In genomic region chr1:29319300-29320110, GRCh38 we compare ENCODE assay signal across 2 cellular contexts.
TF ChIP-seq lines count a peak whose summit lies in the region.

No MANE protein-coding gene starts in this region.

TF ChIP-seq in K562, 482 proteins besides CTCF, POLR2A, EP300 and RAD21 (continued from another document):
- no peak for TF ChIP-seq HMBOX1 (IDR thresholded peaks at IDR 0.05)
TF ChIP-seq in K562: peak in this region for 1.

TF ChIP-seq in HepG2, 621 proteins besides CTCF, POLR2A, EP300 and RAD21 (continued from another document and continues in another):
- TF ChIP-seq DNMT3B (CRISPR knock-in tag; conservative IDR thresholded peaks at IDR 0.05) (no peak), ZNF713 (CRISPR knock-in tag; IDR thresholded peaks at IDR 0.05) (no peak), MIER3 (CRISPR knock-in tag; IDR thresholded peaks at IDR 0.05; ENCODE audit: borderline replicate concordance) (no peak), HDAC1 (CRISPR knock-in tag; IDR thresholded peaks at IDR 0.05) (0 out of 2 replicates have a peak, but pooled peaks have one; percentile 3), ZNF720 (CRISPR knock-in tag; IDR thresholded peaks at IDR 0.05) (no peak), SKI (IDR thresholded peaks at IDR 0.05; ENCODE audit: partially characterized antibody) (peak; percentile 56), THRA (CRISPR knock-in tag; IDR thresholded peaks at IDR 0.05; ENCODE audit: borderline replicate concordance) (0 out of 2 replicates have a peak, but pooled peaks have one; percentile 18), ZNF18 (CRISPR knock-in tag; IDR thresholded peaks at IDR 0.05; ENCODE audit: insufficient replicate concordance) (no peak), NFE2L2 (IDR thresholded peaks at IDR 0.05; ENCODE audit: low read length) (no peak), SIX1 (CRISPR knock-in tag; IDR thresholded peaks at IDR 0.05; ENCODE audit: borderline replicate concordance) (no peak), CENPX (CRISPR knock-in tag; IDR thresholded peaks at IDR 0.05) (no peak), ZNF704 (CRISPR knock-in tag; IDR thresholded peaks at IDR 0.05; ENCODE audit: borderline replicate concordance) (no peak), ZNF576 (CRISPR knock-in tag; IDR thresholded peaks at IDR 0.05) (no peak), ZNF570 (CRISPR knock-in tag; IDR thresholded peaks at IDR 0.05; ENCODE audit: borderline replicate concordance) (no peak), ZNF138 (CRISPR knock-in tag; IDR thresholded peaks at IDR 0.05; ENCODE audit: low read depth) (no peak), ZSCAN31 (CRISPR knock-in tag; IDR thresholded peaks at IDR 0.05; ENCODE audit: low read depth) (no peak), HDAC6 (IDR thresholded peaks at IDR 0.05; ENCODE audit: low read depth, low read length) (no peak), ZNF224 (CRISPR knock-in tag; IDR thresholded peaks at IDR 0.05) (no peak), ZNF343 (CRISPR knock-in tag; IDR thresholded peaks at IDR 0.05) (no peak), CBX1 (IDR thresholded peaks at IDR 0.05; ENCODE audit: low read depth) (no peak), SKIL (CRISPR knock-in tag; IDR thresholded peaks at IDR 0.05; ENCODE audit: borderline replicate concordance) (peak; percentile 57), GATAD2A (CRISPR knock-in tag; IDR thresholded peaks at IDR 0.05) (0 out of 2 replicates have a peak, but pooled peaks have one; percentile 33), BRCA1 (CRISPR knock-in tag; IDR thresholded peaks at IDR 0.05) (no peak), NR2F1 (CRISPR knock-in tag; IDR thresholded peaks at IDR 0.05) (peak; percentile 43 to 58; a peak in 3 of 4 replicates), CREM (IDR thresholded peaks at IDR 0.05) (0 out of 2 replicates have a peak, but pooled peaks have one; percentile 34), CREM (CRISPR knock-in tag; IDR thresholded peaks at IDR 0.05) (no peak), CBX2 (IDR thresholded peaks at IDR 0.05; ENCODE audit: low read depth, low read length) (no peak), CBX2 (CRISPR knock-in tag; IDR thresholded peaks at IDR 0.05; ENCODE audit: low read depth) (no peak), FOXK1 (CRISPR knock-in tag; IDR thresholded peaks at IDR 0.05; ENCODE audit: borderline replicate concordance, low read depth) (no peak), RORA (CRISPR knock-in tag; IDR thresholded peaks at IDR 0.05) (no peak), ZNF782 (CRISPR knock-in tag; IDR thresholded peaks at IDR 0.05; ENCODE audit: borderline replicate concordance) (no peak), ATF4 (CRISPR knock-in tag; IDR thresholded peaks at IDR 0.05) (no peak), HNF4G (IDR thresholded peaks at IDR 0.05; ENCODE audit: borderline replicate concordance, low read depth, low read length) (no peak), HNF4G (CRISPR knock-in tag; IDR thresholded peaks at IDR 0.05; ENCODE audit: borderline replicate concordance, low read depth) (no peak), ZNF589 (CRISPR knock-in tag; conservative IDR thresholded peaks at IDR 0.05) (no peak), ZBTB7B (CRISPR knock-in tag; IDR thresholded peaks at IDR 0.05) (peak; percentile 54; the same call in 1 of the 2 replicates), PATZ1 (CRISPR knock-in tag; IDR thresholded peaks at IDR 0.05) (peak; percentile 74), SALL1 (CRISPR knock-in tag; IDR thresholded peaks at IDR 0.05) (no peak), ZNF296 (CRISPR knock-in tag; conservative IDR thresholded peaks at IDR 0.05) (no peak), GLI4 (CRISPR knock-in tag; IDR thresholded peaks at IDR 0.05; ENCODE audit: borderline replicate concordance) (no peak), HOXA7 (CRISPR knock-in tag; IDR thresholded peaks at IDR 0.05) (no peak), TIGD3 (CRISPR knock-in tag; IDR thresholded peaks at IDR 0.05; ENCODE audit: borderline replicate concordance) (no peak), ZNF354B (CRISPR knock-in tag; IDR thresholded peaks at IDR 0.05) (no peak), ZFYVE20 (CRISPR knock-in tag; IDR thresholded peaks at IDR 0.05; ENCODE audit: borderline replicate concordance, low read depth) (no peak), MEF2D (CRISPR knock-in tag; IDR thresholded peaks at IDR 0.05) (no peak), PITX1 (CRISPR knock-in tag; IDR thresholded peaks at IDR 0.05) (no peak), ONECUT2 (CRISPR knock-in tag; IDR thresholded peaks at IDR 0.05) (peak; percentile 60; the same call in 1 of the 2 replicates), HNF1B (CRISPR knock-in tag; IDR thresholded peaks at IDR 0.05) (no peak), ELF3 (CRISPR knock-in tag; IDR thresholded peaks at IDR 0.05) (no peak), CCDC6 (CRISPR knock-in tag; IDR thresholded peaks at IDR 0.05) (no peak), ZNF24 (IDR thresholded peaks at IDR 0.05) (no peak), NR2F6 (IDR thresholded peaks at IDR 0.05) (peak; percentile 90), NR2F6 (CRISPR knock-in tag; IDR thresholded peaks at IDR 0.05) (peak; percentile 74), ZNF460 (CRISPR knock-in tag; IDR thresholded peaks at IDR 0.05; ENCODE audit: borderline replicate concordance) (no peak), SYNCRIP (IDR thresholded peaks at IDR 0.05; ENCODE audit: insufficient read depth, low read depth, low read length) (no peak), GATA4 (IDR thresholded peaks at IDR 0.05; ENCODE audit: borderline replicate concordance, low read depth) (no peak), PAXIP1 (CRISPR knock-in tag; conservative IDR thresholded peaks at IDR 0.05) (peak; percentile 45; the same call in 1 of the 2 replicates), REPIN1 (CRISPR knock-in tag; IDR thresholded peaks at IDR 0.05; ENCODE audit: borderline replicate concordance, low read depth) (no peak), ZNF326 (CRISPR knock-in tag; IDR thresholded peaks at IDR 0.05; ENCODE audit: borderline replicate concordance) (no peak)
